1 cellular context compared by ENCODE assay signal in the genomic region with DNA sequence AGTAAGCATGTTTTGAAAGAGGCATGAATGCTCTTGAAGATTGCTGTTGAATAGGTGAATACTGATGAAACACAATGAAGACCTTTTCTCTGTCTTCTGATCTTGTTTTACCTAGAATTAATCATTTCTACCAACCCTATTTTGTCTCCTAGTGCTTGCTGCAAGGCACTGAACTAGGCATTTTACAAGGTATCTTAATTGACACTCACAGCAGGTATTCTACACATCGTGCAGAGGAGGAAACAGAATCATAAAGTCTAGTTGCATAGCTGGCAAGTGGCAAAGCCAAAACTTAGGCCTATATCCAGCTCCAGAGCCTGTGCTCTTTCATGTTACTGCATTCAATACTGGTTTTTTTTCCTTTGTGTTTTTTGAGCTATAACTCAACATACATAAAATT.
TF ChIP-seq lines count a peak whose summit lies in the region.

No MANE protein-coding gene starts in this region.

TF ChIP-seq in HEK293, 187 proteins besides CTCF, POLR2A, EP300 and RAD21 (continued from another document):
- TF ChIP-seq, protein P1, sequence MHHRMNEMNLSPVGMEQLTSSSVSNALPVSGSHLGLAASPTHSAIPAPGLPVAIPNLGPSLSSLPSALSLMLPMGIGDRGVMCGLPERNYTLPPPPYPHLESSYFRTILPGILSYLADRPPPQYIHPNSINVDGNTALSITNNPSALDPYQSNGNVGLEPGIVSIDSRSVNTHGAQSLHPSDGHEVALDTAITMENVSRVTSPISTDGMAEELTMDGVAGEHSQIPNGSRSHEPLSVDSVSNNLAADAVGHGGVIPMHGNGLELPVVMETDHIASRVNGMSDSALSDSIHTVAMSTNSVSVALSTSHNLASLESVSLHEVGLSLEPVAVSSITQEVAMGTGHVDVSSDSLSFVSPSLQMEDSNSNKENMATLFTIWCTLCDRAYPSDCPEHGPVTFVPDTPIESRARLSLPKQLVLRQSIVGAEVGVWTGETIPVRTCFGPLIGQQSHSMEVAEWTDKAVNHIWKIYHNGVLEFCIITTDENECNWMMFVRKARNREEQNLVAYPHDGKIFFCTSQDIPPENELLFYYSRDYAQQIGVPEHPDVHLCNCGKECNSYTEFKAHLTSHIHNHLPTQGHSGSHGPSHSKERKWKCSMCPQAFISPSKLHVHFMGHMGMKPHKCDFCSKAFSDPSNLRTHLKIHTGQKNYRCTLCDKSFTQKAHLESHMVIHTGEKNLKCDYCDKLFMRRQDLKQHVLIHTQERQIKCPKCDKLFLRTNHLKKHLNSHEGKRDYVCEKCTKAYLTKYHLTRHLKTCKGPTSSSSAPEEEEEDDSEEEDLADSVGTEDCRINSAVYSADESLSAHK (tag by site-specific recombination; IDR thresholded peaks at IDR 0.05), result no peak
- TF ChIP-seq ZNF843 (tag by site-specific recombination; IDR thresholded peaks at IDR 0.05) (0 out of 2 replicates have a peak, but pooled peaks have one; percentile 24), FEZF1 (tag by site-specific recombination; IDR thresholded peaks at IDR 0.05) (peak; percentile 82), SCRT1 (tag by site-specific recombination; IDR thresholded peaks at IDR 0.05; ENCODE audit: borderline replicate concordance) (no peak), ZNF292 (tag by site-specific recombination; IDR thresholded peaks at IDR 0.05; ENCODE audit: borderline replicate concordance, low read depth) (no peak), ZNF155 (tag by site-specific recombination; IDR thresholded peaks at IDR 0.05) (no peak), ZNF785 (tag by site-specific recombination; IDR thresholded peaks at IDR 0.05) (no peak), ZBTB1 (tag by site-specific recombination; IDR thresholded peaks at IDR 0.05) (no peak), OSR2 (tag by site-specific recombination; IDR thresholded peaks at IDR 0.05) (0 out of 2 replicates have a peak, but pooled peaks have one; percentile 33), ZFHX2 (tag by site-specific recombination; conservative IDR thresholded peaks at IDR 0.05) (no peak), ZSCAN30 (tag by site-specific recombination; IDR thresholded peaks at IDR 0.05) (0 out of 2 replicates have a peak, but pooled peaks have one; percentile 39), ZNF2 (tag by site-specific recombination; IDR thresholded peaks at IDR 0.05) (0 out of 2 replicates have a peak, but pooled peaks have one; percentile 42), ZNF626 (tag by site-specific recombination; IDR thresholded peaks at IDR 0.05) (no peak), ZNF146 (tag by site-specific recombination; IDR thresholded peaks at IDR 0.05) (no peak), KLF8 (tag by site-specific recombination; IDR thresholded peaks at IDR 0.05) (no peak), ZBTB20 (tag by site-specific recombination; IDR thresholded peaks at IDR 0.05) (peak; percentile 44; the same call in 1 of the 2 replicates), ZNF558 (tag by site-specific recombination; IDR thresholded peaks at IDR 0.05) (no peak)
- TF ChIP-seq, protein P2, sequence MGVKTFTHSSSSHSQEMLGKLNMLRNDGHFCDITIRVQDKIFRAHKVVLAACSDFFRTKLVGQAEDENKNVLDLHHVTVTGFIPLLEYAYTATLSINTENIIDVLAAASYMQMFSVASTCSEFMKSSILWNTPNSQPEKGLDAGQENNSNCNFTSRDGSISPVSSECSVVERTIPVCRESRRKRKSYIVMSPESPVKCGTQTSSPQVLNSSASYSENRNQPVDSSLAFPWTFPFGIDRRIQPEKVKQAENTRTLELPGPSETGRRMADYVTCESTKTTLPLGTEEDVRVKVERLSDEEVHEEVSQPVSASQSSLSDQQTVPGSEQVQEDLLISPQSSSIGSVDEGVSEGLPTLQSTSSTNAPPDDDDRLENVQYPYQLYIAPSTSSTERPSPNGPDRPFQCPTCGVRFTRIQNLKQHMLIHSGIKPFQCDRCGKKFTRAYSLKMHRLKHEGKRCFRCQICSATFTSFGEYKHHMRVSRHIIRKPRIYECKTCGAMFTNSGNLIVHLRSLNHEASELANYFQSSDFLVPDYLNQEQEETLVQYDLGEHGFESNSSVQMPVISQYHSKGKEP (tag by site-specific recombination; IDR thresholded peaks at IDR 0.05), result peak; percentile 83
